In genomic region chr6:160036790-160037206, GRCh38 we compare ENCODE assay signal across 9 cellular contexts.
DNase-seq lines count a peak whose midpoint lies in the region; ATAC-seq and TF ChIP-seq lines count a peak whose summit lies in the region.
"Had no signal": no experiment of that assay in that cellular context is flagged by ENCODE, and none has a peak within 500 bp of the region (broad histone marks: within the 10 kb centered on the region; RNA-seq: fewer than 3 reads in every experiment).

No MANE protein-coding gene starts in this region.

- intact Hi-C loops in heart left ventricle (cut with DNase I) = loop anchor here in 2 of 10 donors (5.0 kb wide), 1 partner anchor 64 kb away; no protein-coding TSS in a partner anchor
- intact Hi-C loops in A673 (cut with micrococcal nuclease; ENCODE audit: unreplicated experiment) = no loop called here

- H3K27ac ChIP-seq in heart left ventricle (peak overlapping the region in 11 of 12 donors; percentile 9 to 64 (median 44)), stomach smooth muscle (ENCODE audit: low read length) (peak overlapping the region; percentile 18), A673 (ENCODE audit: low read depth, low read length, poor library complexity, severe bottlenecking) (no peak overlapping the region)

- H3K9me3 ChIP-seq in heart left ventricle (no peaks in the 10 kb centered on the region), stomach smooth muscle (ENCODE audit: control insufficient read depth in 2 of 2, low read length in 2 of 2) (no peaks in the 10 kb centered on the region), A673 (ENCODE audit: low read depth, low read length, poor library complexity, severe bottlenecking) (no peaks in the 10 kb centered on the region)

- H3K4me3 Mint-ChIP-seq in HFFc6 = peak overlapping the region; percentile 46

- H3K27me3 Mint-ChIP-seq in HFFc6 (ENCODE audit: insufficient read depth) = no peaks in the 10 kb centered on the region; the same call in none of the 2 replicates

- no peak for TF ChIP-seq POLR2A in heart left ventricle (IDR thresholded peaks at IDR 0.05)

- 54 to 68% (median 55%) methylated on average over 4 of the region's 4 CpGs for WGBS in heart left ventricle, 4 donors

- H3K9ac ChIP-seq in stomach smooth muscle (ENCODE audit: low read length in 2 of 2) = no peak overlapping the region

- peaks cover 61% of the 10 kb centered on the region for H3K36me3 Mint-ChIP-seq in HFFc6 (ENCODE audit: low read depth)

- POLR2A ChIA-PET in A673 (lab: Charles Lee; ENCODE audit: low non-redundant PET) = no interaction called here

- peak overlapping the region; percentile 89 for H3K27ac Mint-ChIP-seq in HFFc6

- H3K4me1 Mint-ChIP-seq in HFFc6 (ENCODE audit: low read depth) = peaks cover 67% of the 10 kb centered on the region

- ATAC-seq in heart left ventricle = peak in 3 of 4 donors; percentile 65 to 81 (median 68)
- ATAC-seq: HCT116 had no signal

- H3K36me3 ChIP-seq in heart left ventricle (peaks cover 0 to 99% (median 63%) of the 10 kb centered on the region in 9 donors), stomach smooth muscle (ENCODE audit: control insufficient read depth in 2 of 2, insufficient read depth in 2 of 2, low read length in 2 of 2) (peaks cover 25 to 38% of the 10 kb centered on the region in 2 donors), A673 (ENCODE audit: insufficient read depth, low read length, poor library complexity, severe bottlenecking) (peaks cover 22% of the 10 kb centered on the region)

- H3K4me3 ChIP-seq in heart left ventricle (no peak overlapping the region), stomach smooth muscle (ENCODE audit: low read length in 2 of 2) (no peak overlapping the region), A673 (ENCODE audit: low read depth, low read length, poor library complexity, severe bottlenecking) (no peak overlapping the region)

- H3K9me3 Mint-ChIP-seq in HFFc6 = no peaks in the 10 kb centered on the region

- BruUV-seq in A673 (replicated peaks; lab: Mats Ljungman, UMichigan) = no TSS peak

- peak; percentile 89 for DNase-seq in HFFc6
- DNase-seq in astrocyte of the hippocampus (ENCODE audit: low read depth, low spot score) = peak; percentile 46
- peak in 1 of 5 donors; percentile 49 for DNase-seq in heart left ventricle
- no peak for DNase-seq in NCI-H1092 treated with DMSO at 0.1 percent for 48 hours (lab: John Stamatoyannopoulos, UW)
- no peak for DNase-seq in SW 1271 (lab: John Stamatoyannopoulos, UW)
- no peak for DNase-seq in A673 (ENCODE audit: low spot score)
- no peak for DNase-seq in CD1c-positive myeloid dendritic cell (ENCODE audit: extremely low spot score)

- TF ChIP-seq CTCF in HFFc6 (IDR thresholded peaks at IDR 0.05) = no peak
- no peak for TF ChIP-seq CTCF in heart left ventricle (IDR thresholded peaks at IDR 0.05)
- no peak for TF ChIP-seq CTCF in A673 (conservative IDR thresholded peaks at IDR 0.05; ENCODE audit: low read depth, low read length)

- CTCF ChIA-PET in A673 (lab: Charles Lee) = no interaction called here

- H3K27me3 ChIP-seq in heart left ventricle (no peaks in the 10 kb centered on the region), stomach smooth muscle (ENCODE audit: control insufficient read depth in 1 of 2, insufficient read depth in 2 of 2, low read length in 2 of 2) (no peaks in the 10 kb centered on the region), A673 (replicated peaks; ENCODE audit: insufficient read depth, low read depth, low read length, poor library complexity) (no peaks in the 10 kb centered on the region)

- H3K4me1 ChIP-seq in heart left ventricle (peaks cover 0 to 40% (median 6%) of the 10 kb centered on the region in 12 donors), stomach smooth muscle (ENCODE audit: control insufficient read depth, insufficient read depth, low read length) (peaks cover 7% of the 10 kb centered on the region), A673 (ENCODE audit: insufficient read depth, low read length, poor library complexity, severe bottlenecking) (no peaks in the 10 kb centered on the region)

Comparison
In these comparisons a context has a peak if more than half of its experiments do, and no peak if none do; other contexts are left out.
1. DNase-seq: peak in HFFc6 (single experiment) and astrocyte of the hippocampus (single experiment); none in NCI-H1092 treated with DMSO at 0.1 percent for 48 hours (single experiment), SW 1271 (0 of 2), A673 (single experiment) and CD1c-positive myeloid dendritic cell (single experiment).